In the genomic region with DNA sequence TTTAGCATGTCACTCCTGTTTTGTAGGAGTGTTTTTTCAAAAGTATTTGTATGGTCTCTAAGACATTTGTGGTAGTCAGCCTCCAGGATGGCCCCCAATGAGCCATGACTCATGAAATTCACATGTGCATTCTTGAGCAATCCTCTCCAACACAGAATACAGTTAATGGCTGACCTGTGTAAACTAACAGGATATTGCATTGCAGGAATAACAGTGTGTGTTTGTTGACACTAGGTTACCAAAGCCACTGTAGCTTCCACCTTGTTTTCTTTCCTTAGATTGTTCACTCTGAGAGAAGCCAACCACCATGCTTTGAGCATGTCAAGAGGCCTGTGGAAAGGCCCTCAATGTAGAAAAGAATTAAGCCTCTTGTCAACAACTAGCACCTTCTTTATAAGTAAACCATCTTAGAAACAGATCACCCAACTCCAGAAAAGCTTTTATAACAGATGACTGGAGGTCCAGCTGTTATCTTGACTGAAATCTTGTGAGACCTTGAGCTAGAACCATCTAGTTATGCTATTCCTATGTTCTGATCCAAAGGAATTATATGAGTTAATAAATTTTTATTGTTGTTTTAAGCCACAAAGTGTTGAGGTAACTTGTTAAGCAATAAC, we compare ENCODE assay signal across 1 cellular context.
TF ChIP-seq lines count a peak whose summit lies in the region.

No MANE protein-coding gene starts in this region.

TF ChIP-seq in HepG2, 621 proteins besides CTCF, POLR2A, EP300 and RAD21 (continued from another document and continues in another):
- TF ChIP-seq POLR2AphosphoS5 (IDR thresholded peaks at IDR 0.05; ENCODE audit: low read depth, low read length) (peak; percentile 35; the same call in 1 of the 2 replicates), RARA (CRISPR knock-in tag; IDR thresholded peaks at IDR 0.05) (peak; percentile 88), AGO1 (IDR thresholded peaks at IDR 0.05; ENCODE audit: low read depth, low read length, poor library complexity, severe bottlenecking) (no peak), ZNF33A (CRISPR knock-in tag; IDR thresholded peaks at IDR 0.05; ENCODE audit: borderline replicate concordance) (0 out of 2 replicates have a peak, but pooled peaks have one; percentile 79), HDAC1 (CRISPR knock-in tag; IDR thresholded peaks at IDR 0.05) (peak; percentile 83), ZNF101 (CRISPR knock-in tag; IDR thresholded peaks at IDR 0.05; ENCODE audit: borderline replicate concordance, low read depth) (no peak), ZFP1 (CRISPR knock-in tag; IDR thresholded peaks at IDR 0.05) (peak; percentile 88), RCOR2 (CRISPR knock-in tag; IDR thresholded peaks at IDR 0.05) (peak; percentile 95), ZMYM3 (CRISPR knock-in tag; IDR thresholded peaks at IDR 0.05) (peak; percentile 71; the same call in 1 of the 2 replicates), SRSF9 (IDR thresholded peaks at IDR 0.05; ENCODE audit: borderline replicate concordance, insufficient read depth, low read depth, low read length, poor library complexity, severe bottlenecking) (no peak), HNF1A (IDR thresholded peaks at IDR 0.05; ENCODE audit: low read depth) (peak; percentile 93), HNF1A (CRISPR knock-in tag; IDR thresholded peaks at IDR 0.05; ENCODE audit: borderline replicate concordance) (peak; percentile 94), ZNF737 (CRISPR knock-in tag; IDR thresholded peaks at IDR 0.05; ENCODE audit: borderline replicate concordance) (no peak), HMG20B (CRISPR knock-in tag; conservative IDR thresholded peaks at IDR 0.05) (peak; percentile 78; the same call in 1 of the 2 replicates), AKAP8 (CRISPR knock-in tag; IDR thresholded peaks at IDR 0.05) (no peak), MEF2D (CRISPR knock-in tag; IDR thresholded peaks at IDR 0.05) (peak; percentile 88), ZNF335 (CRISPR knock-in tag; IDR thresholded peaks at IDR 0.05) (peak; percentile 96), ZNF563 (CRISPR knock-in tag; IDR thresholded peaks at IDR 0.05) (no peak), SMARCE1 (IDR thresholded peaks at IDR 0.05; ENCODE audit: borderline replicate concordance) (0 out of 2 replicates have a peak, but pooled peaks have one; percentile 6), CHD2 (IDR thresholded peaks at IDR 0.05; ENCODE audit: low read depth, low read length) (no peak), ARNTL (CRISPR knock-in tag; IDR thresholded peaks at IDR 0.05) (peak; percentile 78; the same call in 1 of the 2 replicates), KAT7 (CRISPR knock-in tag; IDR thresholded peaks at IDR 0.05; ENCODE audit: borderline replicate concordance) (peak; percentile 55; the same call in 1 of the 2 replicates), ZNF792 (CRISPR knock-in tag; IDR thresholded peaks at IDR 0.05) (peak; percentile 89), ARID2 (CRISPR knock-in tag; IDR thresholded peaks at IDR 0.05; ENCODE audit: borderline replicate concordance) (no peak; the same call in 1 of the 2 replicates), CEBPB (IDR thresholded peaks at IDR 0.05; ENCODE audit: borderline replicate concordance, low read depth, low read length) (peak; percentile 100), CENPT (CRISPR knock-in tag; IDR thresholded peaks at IDR 0.05; ENCODE audit: low read depth) (no peak), ZNF264 (CRISPR knock-in tag; IDR thresholded peaks at IDR 0.05) (peak; percentile 80; the same call in 1 of the 2 replicates), CCAR2 (optimal IDR thresholded peaks at IDR 0.05; ENCODE audit: low read depth, low read length) (no peak), SCMH1 (CRISPR knock-in tag; IDR thresholded peaks at IDR 0.05; ENCODE audit: borderline replicate concordance) (no peak), ZNF7 (CRISPR knock-in tag; IDR thresholded peaks at IDR 0.05) (no peak), BRCA1 (CRISPR knock-in tag; IDR thresholded peaks at IDR 0.05) (0 out of 2 replicates have a peak, but pooled peaks have one; percentile 73), TARDBP (CRISPR knock-in tag; IDR thresholded peaks at IDR 0.05) (peak; percentile 81), ZNF12 (CRISPR knock-in tag; IDR thresholded peaks at IDR 0.05) (peak; percentile 74; the same call in 1 of the 2 replicates), ZNF780A (CRISPR knock-in tag; IDR thresholded peaks at IDR 0.05) (no peak), ZNF234 (CRISPR knock-in tag; conservative IDR thresholded peaks at IDR 0.05) (no peak), TEAD3 (CRISPR knock-in tag; optimal IDR thresholded peaks at IDR 0.05; ENCODE audit: borderline replicate concordance) (peak; percentile 94), POLR2AphosphoS2 (IDR thresholded peaks at IDR 0.05; ENCODE audit: low read depth, low read length) (no peak), SIN3A (IDR thresholded peaks at IDR 0.05; ENCODE audit: borderline replicate concordance, low read depth, low read length) (no peak)
- TF ChIP-seq, protein P1, sequence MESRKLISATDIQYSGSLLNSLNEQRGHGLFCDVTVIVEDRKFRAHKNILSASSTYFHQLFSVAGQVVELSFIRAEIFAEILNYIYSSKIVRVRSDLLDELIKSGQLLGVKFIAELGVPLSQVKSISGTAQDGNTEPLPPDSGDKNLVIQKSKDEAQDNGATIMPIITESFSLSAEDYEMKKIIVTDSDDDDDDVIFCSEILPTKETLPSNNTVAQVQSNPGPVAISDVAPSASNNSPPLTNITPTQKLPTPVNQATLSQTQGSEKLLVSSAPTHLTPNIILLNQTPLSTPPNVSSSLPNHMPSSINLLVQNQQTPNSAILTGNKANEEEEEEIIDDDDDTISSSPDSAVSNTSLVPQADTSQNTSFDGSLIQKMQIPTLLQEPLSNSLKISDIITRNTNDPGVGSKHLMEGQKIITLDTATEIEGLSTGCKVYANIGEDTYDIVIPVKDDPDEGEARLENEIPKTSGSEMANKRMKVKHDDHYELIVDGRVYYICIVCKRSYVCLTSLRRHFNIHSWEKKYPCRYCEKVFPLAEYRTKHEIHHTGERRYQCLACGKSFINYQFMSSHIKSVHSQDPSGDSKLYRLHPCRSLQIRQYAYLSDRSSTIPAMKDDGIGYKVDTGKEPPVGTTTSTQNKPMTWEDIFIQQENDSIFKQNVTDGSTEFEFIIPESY (CRISPR knock-in tag; IDR thresholded peaks at IDR 0.05): peak; percentile 73
- TF ChIP-seq, protein P2, sequence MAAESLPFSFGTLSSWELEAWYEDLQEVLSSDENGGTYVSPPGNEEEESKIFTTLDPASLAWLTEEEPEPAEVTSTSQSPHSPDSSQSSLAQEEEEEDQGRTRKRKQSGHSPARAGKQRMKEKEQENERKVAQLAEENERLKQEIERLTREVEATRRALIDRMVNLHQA (CRISPR knock-in tag; IDR thresholded peaks at IDR 0.05): no peak
- TF ChIP-seq, protein P3, sequence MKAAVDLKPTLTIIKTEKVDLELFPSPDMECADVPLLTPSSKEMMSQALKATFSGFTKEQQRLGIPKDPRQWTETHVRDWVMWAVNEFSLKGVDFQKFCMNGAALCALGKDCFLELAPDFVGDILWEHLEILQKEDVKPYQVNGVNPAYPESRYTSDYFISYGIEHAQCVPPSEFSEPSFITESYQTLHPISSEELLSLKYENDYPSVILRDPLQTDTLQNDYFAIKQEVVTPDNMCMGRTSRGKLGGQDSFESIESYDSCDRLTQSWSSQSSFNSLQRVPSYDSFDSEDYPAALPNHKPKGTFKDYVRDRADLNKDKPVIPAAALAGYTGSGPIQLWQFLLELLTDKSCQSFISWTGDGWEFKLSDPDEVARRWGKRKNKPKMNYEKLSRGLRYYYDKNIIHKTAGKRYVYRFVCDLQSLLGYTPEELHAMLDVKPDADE (CRISPR knock-in tag; IDR thresholded peaks at IDR 0.05): no peak
- TF ChIP-seq, protein P4, sequence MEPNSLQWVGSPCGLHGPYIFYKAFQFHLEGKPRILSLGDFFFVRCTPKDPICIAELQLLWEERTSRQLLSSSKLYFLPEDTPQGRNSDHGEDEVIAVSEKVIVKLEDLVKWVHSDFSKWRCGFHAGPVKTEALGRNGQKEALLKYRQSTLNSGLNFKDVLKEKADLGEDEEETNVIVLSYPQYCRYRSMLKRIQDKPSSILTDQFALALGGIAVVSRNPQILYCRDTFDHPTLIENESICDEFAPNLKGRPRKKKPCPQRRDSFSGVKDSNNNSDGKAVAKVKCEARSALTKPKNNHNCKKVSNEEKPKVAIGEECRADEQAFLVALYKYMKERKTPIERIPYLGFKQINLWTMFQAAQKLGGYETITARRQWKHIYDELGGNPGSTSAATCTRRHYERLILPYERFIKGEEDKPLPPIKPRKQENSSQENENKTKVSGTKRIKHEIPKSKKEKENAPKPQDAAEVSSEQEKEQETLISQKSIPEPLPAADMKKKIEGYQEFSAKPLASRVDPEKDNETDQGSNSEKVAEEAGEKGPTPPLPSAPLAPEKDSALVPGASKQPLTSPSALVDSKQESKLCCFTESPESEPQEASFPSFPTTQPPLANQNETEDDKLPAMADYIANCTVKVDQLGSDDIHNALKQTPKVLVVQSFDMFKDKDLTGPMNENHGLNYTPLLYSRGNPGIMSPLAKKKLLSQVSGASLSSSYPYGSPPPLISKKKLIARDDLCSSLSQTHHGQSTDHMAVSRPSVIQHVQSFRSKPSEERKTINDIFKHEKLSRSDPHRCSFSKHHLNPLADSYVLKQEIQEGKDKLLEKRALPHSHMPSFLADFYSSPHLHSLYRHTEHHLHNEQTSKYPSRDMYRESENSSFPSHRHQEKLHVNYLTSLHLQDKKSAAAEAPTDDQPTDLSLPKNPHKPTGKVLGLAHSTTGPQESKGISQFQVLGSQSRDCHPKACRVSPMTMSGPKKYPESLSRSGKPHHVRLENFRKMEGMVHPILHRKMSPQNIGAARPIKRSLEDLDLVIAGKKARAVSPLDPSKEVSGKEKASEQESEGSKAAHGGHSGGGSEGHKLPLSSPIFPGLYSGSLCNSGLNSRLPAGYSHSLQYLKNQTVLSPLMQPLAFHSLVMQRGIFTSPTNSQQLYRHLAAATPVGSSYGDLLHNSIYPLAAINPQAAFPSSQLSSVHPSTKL (CRISPR knock-in tag; IDR thresholded peaks at IDR 0.05): peak; percentile 99
- TF ChIP-seq, protein P5, sequence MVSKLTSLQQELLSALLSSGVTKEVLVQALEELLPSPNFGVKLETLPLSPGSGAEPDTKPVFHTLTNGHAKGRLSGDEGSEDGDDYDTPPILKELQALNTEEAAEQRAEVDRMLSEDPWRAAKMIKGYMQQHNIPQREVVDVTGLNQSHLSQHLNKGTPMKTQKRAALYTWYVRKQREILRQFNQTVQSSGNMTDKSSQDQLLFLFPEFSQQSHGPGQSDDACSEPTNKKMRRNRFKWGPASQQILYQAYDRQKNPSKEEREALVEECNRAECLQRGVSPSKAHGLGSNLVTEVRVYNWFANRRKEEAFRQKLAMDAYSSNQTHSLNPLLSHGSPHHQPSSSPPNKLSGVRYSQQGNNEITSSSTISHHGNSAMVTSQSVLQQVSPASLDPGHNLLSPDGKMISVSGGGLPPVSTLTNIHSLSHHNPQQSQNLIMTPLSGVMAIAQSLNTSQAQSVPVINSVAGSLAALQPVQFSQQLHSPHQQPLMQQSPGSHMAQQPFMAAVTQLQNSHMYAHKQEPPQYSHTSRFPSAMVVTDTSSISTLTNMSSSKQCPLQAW (CRISPR knock-in tag; IDR thresholded peaks at IDR 0.05): peak; percentile 98
- TF ChIP-seq, protein P6, sequence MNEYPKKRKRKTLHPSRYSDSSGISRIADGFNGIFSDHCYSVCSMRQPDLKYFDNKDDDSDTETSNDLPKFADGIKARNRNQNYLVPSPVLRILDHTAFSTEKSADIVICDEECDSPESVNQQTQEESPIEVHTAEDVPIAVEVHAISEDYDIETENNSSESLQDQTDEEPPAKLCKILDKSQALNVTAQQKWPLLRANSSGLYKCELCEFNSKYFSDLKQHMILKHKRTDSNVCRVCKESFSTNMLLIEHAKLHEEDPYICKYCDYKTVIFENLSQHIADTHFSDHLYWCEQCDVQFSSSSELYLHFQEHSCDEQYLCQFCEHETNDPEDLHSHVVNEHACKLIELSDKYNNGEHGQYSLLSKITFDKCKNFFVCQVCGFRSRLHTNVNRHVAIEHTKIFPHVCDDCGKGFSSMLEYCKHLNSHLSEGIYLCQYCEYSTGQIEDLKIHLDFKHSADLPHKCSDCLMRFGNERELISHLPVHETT (CRISPR knock-in tag; conservative IDR thresholded peaks at IDR 0.05): peak; percentile 69; the same call in 1 of the 2 replicates
- TF ChIP-seq, protein P7, sequence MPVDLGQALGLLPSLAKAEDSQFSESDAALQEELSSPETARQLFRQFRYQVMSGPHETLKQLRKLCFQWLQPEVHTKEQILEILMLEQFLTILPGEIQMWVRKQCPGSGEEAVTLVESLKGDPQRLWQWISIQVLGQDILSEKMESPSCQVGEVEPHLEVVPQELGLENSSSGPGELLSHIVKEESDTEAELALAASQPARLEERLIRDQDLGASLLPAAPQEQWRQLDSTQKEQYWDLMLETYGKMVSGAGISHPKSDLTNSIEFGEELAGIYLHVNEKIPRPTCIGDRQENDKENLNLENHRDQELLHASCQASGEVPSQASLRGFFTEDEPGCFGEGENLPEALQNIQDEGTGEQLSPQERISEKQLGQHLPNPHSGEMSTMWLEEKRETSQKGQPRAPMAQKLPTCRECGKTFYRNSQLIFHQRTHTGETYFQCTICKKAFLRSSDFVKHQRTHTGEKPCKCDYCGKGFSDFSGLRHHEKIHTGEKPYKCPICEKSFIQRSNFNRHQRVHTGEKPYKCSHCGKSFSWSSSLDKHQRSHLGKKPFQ (CRISPR knock-in tag; IDR thresholded peaks at IDR 0.05; ENCODE audit: insufficient replicate concordance): peak; percentile 31
